ENCODE assay signal across 7 cellular contexts in genomic region chr13:31177813-31178495, GRCh38. TPM values are rescaled to one million over a fixed set of nuclear protein-coding genes. Genes with fewer than 3 reads are reported as not detected.
A peak's percentile ranks its signal among the peaks of the same experiment; 100 is the strongest.
DNase-seq lines count a peak whose midpoint lies in the region; ATAC-seq, FAIRE-seq and TF ChIP-seq lines count a peak whose summit lies in the region.
"Not testable (repeated sequence)": the region's sequence is repeated elsewhere in the genome, so short reads cannot be mapped to it uniquely, and the experiment has no call there.

No MANE protein-coding gene starts in this region.

- not testable (repeated sequence) for H3K4me1 Mint-ChIP-seq in CD8-positive, alpha-beta memory T cell; activated naive CD8-positive, alpha-beta T cell (ENCODE audit: low read depth); stimulated activated effector memory CD8-positive, alpha-beta T cell treated with anti-CD3 and anti-CD28 coated beads, Interleukin-12 subunit alpha, Interleukin-12 subunit beta, amount 100 ng/mL, for 72 hours

- not testable (repeated sequence) for H3K4me1 ChIP-seq in CD8-positive, alpha-beta memory T cell (ENCODE audit: insufficient read depth, low read length)
- peaks cover 36% of the 10 kb centered on the region for H3K4me1 ChIP-seq in HepG2 (ENCODE audit: insufficient read depth, low read length)

- H3K9ac ChIP-seq in HepG2 (ENCODE audit: insufficient read depth, low read depth, low read length) = not testable (repeated sequence)

- not testable (repeated sequence) for ATAC-seq in HepG2; stimulated activated effector memory CD8-positive, alpha-beta T cell treated with anti-CD3 and anti-CD28 coated beads, Interleukin-12 subunit alpha, Interleukin-12 subunit beta, amount 100 ng/mL, for 72 hours

- in situ Hi-C loops in HepG2 (cut with HindIII; ENCODE audit: extremely low pct_ligation_motif_present, low pct_unique_long_range_greater_than_20kb) = not testable (repeated sequence)

- intact Hi-C loops in HepG2 (cut with micrococcal nuclease; ENCODE audit: unreplicated experiment) = loop anchor here (2.0 kb wide), 2 partner anchors 13 to 71 kb away; no protein-coding TSS in a partner anchor

- H3K4me3 Mint-ChIP-seq in CD8-positive, alpha-beta memory T cell = peak overlapping the region in 4 of 7 donors; percentile 46 to 72 (median 64)
- peak overlapping the region; percentile 61 for H3K4me3 Mint-ChIP-seq in activated naive CD8-positive, alpha-beta T cell
- peak overlapping the region; percentile 30 for H3K4me3 Mint-ChIP-seq in stimulated activated effector memory CD8-positive, alpha-beta T cell treated with anti-CD3 and anti-CD28 coated beads, Interleukin-12 subunit alpha, Interleukin-12 subunit beta, amount 100 ng/mL, for 72 hours

- not testable (repeated sequence) for BruUV-seq in HepG2 (replicated peaks; lab: Mats Ljungman, UMichigan)

- H3K36me3 ChIP-seq in CD8-positive, alpha-beta memory T cell (ENCODE audit: insufficient read depth, low read length); HepG2 (replicated peaks in 1 of 2; ENCODE audit: control insufficient read depth in 1 of 2, insufficient read depth in 2 of 2, low read length in 2 of 2): not testable (repeated sequence)

- CTCF ChIA-PET in CD8-positive, alpha-beta memory T cell (lab: Charles Lee) = interaction anchor here (0.9 kb wide), 1 partner anchor 27 kb away, joined by 3 read pairs; no protein-coding TSS in a partner anchor
- CTCF ChIA-PET in HepG2 (lab: Yijun Ruan, JAX; ENCODE audit: low intra/inter-chr PET ratio, low total read pairs) = not testable (repeated sequence)

- H3K4me3 ChIP-seq in CD8-positive, alpha-beta memory T cell (ENCODE audit: low read length); HepG2 (replicated peaks in 1 of 3; ENCODE audit: insufficient read depth in 1 of 3, low read depth in 2 of 3, low read length in 3 of 3): not testable (repeated sequence)

- H3K9me3 ChIP-seq in CD8-positive, alpha-beta memory T cell (ENCODE audit: low read length); HepG2 (ENCODE audit: low read length): not testable (repeated sequence)

- not testable (repeated sequence) for H3K4me2 ChIP-seq in HepG2 (ENCODE audit: low read depth, low read length)

- peak in 2 of 5 donors; percentile 15 to 42 for DNase-seq in CD8-positive, alpha-beta memory T cell
- peak; percentile 6 for DNase-seq in OCI-M1 (lab: John Stamatoyannopoulos, UW)
- DNase-seq in activated CD4-positive, alpha-beta T cell treated with anti-CD3 and anti-CD28 coated beads for 48 hours = peak; percentile 15
- peak; percentile 14 for DNase-seq in central memory CD4-positive, alpha-beta T cell
- not testable (repeated sequence) for DNase-seq in HepG2 (ENCODE audit: low spot score); stimulated activated effector memory CD8-positive, alpha-beta T cell treated with anti-CD3 and anti-CD28 coated beads, Interleukin-12 subunit alpha, Interleukin-12 subunit beta, amount 100 ng/mL, for 72 hours (ENCODE audit: low spot score in 2 of 2)

- TF ChIP-seq CTCF in HepG2 (CRISPR knock-in tag; IDR thresholded peaks at IDR 0.05) = not testable (repeated sequence)

- H3K9me3 Mint-ChIP-seq in CD8-positive, alpha-beta memory T cell; activated naive CD8-positive, alpha-beta T cell (ENCODE audit: low read depth); stimulated activated effector memory CD8-positive, alpha-beta T cell treated with anti-CD3 and anti-CD28 coated beads, Interleukin-12 subunit alpha, Interleukin-12 subunit beta, amount 100 ng/mL, for 72 hours: not testable (repeated sequence)

- H3K36me3 Mint-ChIP-seq in CD8-positive, alpha-beta memory T cell; activated naive CD8-positive, alpha-beta T cell; stimulated activated effector memory CD8-positive, alpha-beta T cell treated with anti-CD3 and anti-CD28 coated beads, Interleukin-12 subunit alpha, Interleukin-12 subunit beta, amount 100 ng/mL, for 72 hours: not testable (repeated sequence)

- not testable (repeated sequence) for H4K20me1 ChIP-seq in HepG2 (ENCODE audit: insufficient read depth, low read length)

- FAIRE-seq in HepG2 (lab: Jason Lieb, UNC) = not testable (repeated sequence)

- not testable (repeated sequence) for TF ChIP-seq EP300 in HepG2 (IDR thresholded peaks at IDR 0.05; ENCODE audit: low read depth in 2 of 2, low read length in 2 of 2); HepG2 (CRISPR knock-in tag; IDR thresholded peaks at IDR 0.05; ENCODE audit: borderline replicate concordance)

- not testable (repeated sequence) for TF ChIP-seq RAD21 in HepG2 (CRISPR knock-in tag; IDR thresholded peaks at IDR 0.05)

- H3K27ac ChIP-seq in CD8-positive, alpha-beta memory T cell (ENCODE audit: low read depth, low read length); HepG2 (ENCODE audit: extremely low read length, insufficient read depth, low read length): not testable (repeated sequence)

- peaks cover 7 to 18% of the 10 kb centered on the region in 2 donors for H3K27me3 Mint-ChIP-seq in CD8-positive, alpha-beta memory T cell
- not testable (repeated sequence) for H3K27me3 Mint-ChIP-seq in activated naive CD8-positive, alpha-beta T cell

- TF ChIP-seq POLR2A in HepG2 (IDR thresholded peaks at IDR 0.05; ENCODE audit: insufficient read depth in 1 of 2, low read depth in 2 of 2, low read length in 2 of 2) = not testable (repeated sequence)

- WGBS in HepG2 (ENCODE audit: low lambda C conversion rate) = 62% methylated on average over 12 of the region's 12 CpGs

- H3K79me2 ChIP-seq in HepG2 (ENCODE audit: insufficient read depth, low read length) = not testable (repeated sequence)

- H3K27ac Mint-ChIP-seq in CD8-positive, alpha-beta memory T cell = peak overlapping the region in 4 of 8 donors; percentile 29 to 79 (median 40)
- not testable (repeated sequence) for H3K27ac Mint-ChIP-seq in activated naive CD8-positive, alpha-beta T cell; stimulated activated effector memory CD8-positive, alpha-beta T cell treated with anti-CD3 and anti-CD28 coated beads, Interleukin-12 subunit alpha, Interleukin-12 subunit beta, amount 100 ng/mL, for 72 hours

- not testable (repeated sequence) for H3K27me3 ChIP-seq in CD8-positive, alpha-beta memory T cell (ENCODE audit: insufficient read depth, low read length, poor library complexity, severe bottlenecking); HepG2 (ENCODE audit: control insufficient read depth in 1 of 2, insufficient read depth in 2 of 2, low read length in 2 of 2)

- not testable (repeated sequence) for H2AFZ ChIP-seq in HepG2 (ENCODE audit: low read length)

- POLR2A ChIA-PET in CD8-positive, alpha-beta memory T cell (lab: Charles Lee); HepG2 (lab: Yijun Ruan, JAX): not testable (repeated sequence)

RNA-seq across cellular contexts. Expression of gene HSPH1, which starts 16.2 kb away (rescaled TPM):
- total RNA-seq in CD8-positive, alpha-beta memory T cell = 100 to 1,000 TPM; 316 to 329 TPM
- polyA plus RNA-seq in CD8-positive, alpha-beta memory T cell = 50.5 TPM
- 62.9 and 131 TPM in 2 replicates for total RNA-seq in HepG2 (2016; rRNA removed; fragmentation: Illumina TruSeq; extraction: Trizol)
- 9.3 and 10.6 TPM in 2 replicates for total RNA-seq in HepG2 (2016; cell fraction: cytosol; rRNA removed; fragmentation: Illumina TruSeq; extraction: Trizol; ENCODE audit: low read depth)
- 61.8 and 129 TPM in 2 replicates for total RNA-seq in HepG2 (2016; cell fraction: insoluble cytoplasmic fraction; rRNA removed; fragmentation: Illumina TruSeq; extraction: Trizol)
- 29.7 and 34.1 TPM in 2 replicates for total RNA-seq in HepG2 (2016; cell fraction: membrane; rRNA removed; fragmentation: Illumina TruSeq; extraction: Trizol)
- 73.1 and 87.7 TPM in 2 replicates for total RNA-seq in HepG2 (2016; cell fraction: nucleus; rRNA removed; fragmentation: Illumina TruSeq; extraction: Trizol)
- polyA plus RNA-seq in HepG2 (2011; rRNA removed) = 11.2 and 13.0 TPM in 2 replicates
- 4.2 and 7.2 TPM in 2 replicates for polyA plus RNA-seq in HepG2 (2011; cell fraction: cytosol; rRNA removed)
- 11.8 and 15.2 TPM in 2 replicates for polyA plus RNA-seq in HepG2 (2011; cell fraction: nucleus; rRNA removed)
- polyA plus RNA-seq in HepG2 (2012) = 26.4 and 61.0 TPM in 2 replicates
- polyA plus RNA-seq in HepG2 (2016; cell fraction: cytosol; fragmentation: Illumina TruSeq; extraction: Trizol; ENCODE audit: low read depth) = 7.7 and 9.3 TPM in 2 replicates
- polyA plus RNA-seq in HepG2 (2016; cell fraction: insoluble cytoplasmic fraction; fragmentation: Illumina TruSeq; extraction: Trizol; ENCODE audit: low read depth) = 135 and 137 TPM in 2 replicates
- polyA plus RNA-seq in HepG2 (2016; cell fraction: membrane; fragmentation: Illumina TruSeq; extraction: Trizol; ENCODE audit: low read depth) = 20.4 and 27.2 TPM in 2 replicates
- polyA plus RNA-seq in HepG2 (2016; cell fraction: nucleus; fragmentation: Illumina TruSeq; extraction: Trizol; ENCODE audit: insufficient read depth, low read depth) = 102 and 104 TPM in 2 replicates
- polyA minus RNA-seq in HepG2 (2011; rRNA and poly(A)+ RNA removed; ENCODE audit: low replicate concordance) = 4.1 and 12.8 TPM in 2 replicates
- 16.3 and 18.9 TPM in 2 replicates for polyA minus RNA-seq in HepG2 (2011; cell fraction: cytosol; rRNA and poly(A)+ RNA removed)
- 46.5 and 58.1 TPM in 2 replicates for polyA minus RNA-seq in HepG2 (2011; cell fraction: nucleus; rRNA and poly(A)+ RNA removed)

RNA-seq across cellular contexts. Expression of gene B3GLCT, which starts 21.8 kb away (rescaled TPM):
- 1 to 10 TPM; 5.2 to 5.6 TPM for total RNA-seq in CD8-positive, alpha-beta memory T cell
- polyA plus RNA-seq in CD8-positive, alpha-beta memory T cell = 10.4 TPM
- 4.4 and 7.1 TPM in 2 replicates for total RNA-seq in HepG2 (2016; rRNA removed; fragmentation: Illumina TruSeq; extraction: Trizol)
- 1.5 and 1.7 TPM in 2 replicates for total RNA-seq in HepG2 (2016; cell fraction: cytosol; rRNA removed; fragmentation: Illumina TruSeq; extraction: Trizol; ENCODE audit: low read depth)
- total RNA-seq in HepG2 (2016; cell fraction: insoluble cytoplasmic fraction; rRNA removed; fragmentation: Illumina TruSeq; extraction: Trizol) = 4.5 and 7.7 TPM in 2 replicates
- total RNA-seq in HepG2 (2016; cell fraction: membrane; rRNA removed; fragmentation: Illumina TruSeq; extraction: Trizol) = 2.9 and 3.4 TPM in 2 replicates
- 7.2 and 8.5 TPM in 2 replicates for total RNA-seq in HepG2 (2016; cell fraction: nucleus; rRNA removed; fragmentation: Illumina TruSeq; extraction: Trizol)
- polyA plus RNA-seq in HepG2 (2011; rRNA removed) = 1.9 and 2.0 TPM in 2 replicates
- 1.3 and 1.7 TPM in 2 replicates for polyA plus RNA-seq in HepG2 (2011; cell fraction: cytosol; rRNA removed)
- 0.79 and 1.2 TPM in 2 replicates for polyA plus RNA-seq in HepG2 (2011; cell fraction: nucleus; rRNA removed)
- 2.2 and 3.0 TPM in 2 replicates for polyA plus RNA-seq in HepG2 (2012)
- polyA plus RNA-seq in HepG2 (2016; cell fraction: cytosol; fragmentation: Illumina TruSeq; extraction: Trizol; ENCODE audit: low read depth) = 0.46 and 0.54 TPM in 2 replicates
- 2.9 and 3.3 TPM in 2 replicates for polyA plus RNA-seq in HepG2 (2016; cell fraction: insoluble cytoplasmic fraction; fragmentation: Illumina TruSeq; extraction: Trizol; ENCODE audit: low read depth)
- 1.4 and 1.5 TPM in 2 replicates for polyA plus RNA-seq in HepG2 (2016; cell fraction: membrane; fragmentation: Illumina TruSeq; extraction: Trizol; ENCODE audit: low read depth)
- 7.6 and 8.4 TPM in 2 replicates for polyA plus RNA-seq in HepG2 (2016; cell fraction: nucleus; fragmentation: Illumina TruSeq; extraction: Trizol; ENCODE audit: insufficient read depth, low read depth)
- 2.6 and 4.6 TPM in 2 replicates for polyA minus RNA-seq in HepG2 (2011; rRNA and poly(A)+ RNA removed; ENCODE audit: low replicate concordance)
- 2.5 TPM in 2 replicates for polyA minus RNA-seq in HepG2 (2011; cell fraction: cytosol; rRNA and poly(A)+ RNA removed)
- 3.5 TPM in 2 replicates for polyA minus RNA-seq in HepG2 (2011; cell fraction: nucleus; rRNA and poly(A)+ RNA removed)
